In the genomic region with DNA sequence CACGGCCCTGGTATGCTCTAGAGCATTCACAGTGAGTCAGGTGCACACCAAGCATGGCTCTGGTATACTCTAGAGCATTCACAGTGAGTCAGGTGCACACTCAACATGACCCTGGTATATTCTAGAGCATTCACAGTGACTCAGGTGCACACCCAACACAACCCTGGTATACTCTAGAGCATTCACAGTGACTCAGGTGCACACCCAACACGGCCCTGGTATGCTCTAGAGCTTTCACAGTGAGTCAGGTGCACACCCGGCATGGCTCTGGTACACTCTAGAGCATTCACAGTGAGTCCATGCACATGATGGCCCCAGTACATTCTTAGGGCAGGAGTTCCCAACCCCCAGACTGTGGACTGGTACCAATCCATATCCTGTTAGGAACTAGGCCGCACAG, we compare ENCODE assay signal across 18 cellular contexts.
DNase-seq lines count a peak whose midpoint lies in the region; ATAC-seq and TF ChIP-seq lines count a peak whose summit lies in the region.
"Had no signal": no experiment of that assay in that cellular context is flagged by ENCODE, and none has a peak within 500 bp of the region (broad histone marks: within the 10 kb centered on the region; RNA-seq: fewer than 3 reads in every experiment).

No MANE protein-coding gene starts in this region.

- H3K27ac Mint-ChIP-seq in activated CD4-positive, alpha-beta memory T cell treated with anti-CD3 and anti-CD28 coated beads for 36 hours, result peak overlapping the region; percentile 52
- H3K27ac Mint-ChIP-seq in activated CD4-positive, alpha-beta memory T cell treated with anti-CD3 and anti-CD28 coated beads, Interleukin-2, amount 10 ng/mL, durations not matched to agents 7 days and 5 days, result no peak overlapping the region
- peak overlapping the region; percentile 75 to 85 for H3K27ac Mint-ChIP-seq in natural killer cell treated with Interleukin-12 subunit alpha and Interleukin-12 subunit beta and Interleukin-15 and Interleukin-18, amount 100 ng/mL, for 72 hours
- H3K27ac Mint-ChIP-seq in natural killer cell, result no peak overlapping the region
- H3K27ac Mint-ChIP-seq: H9 had no signal

- intact Hi-C loops in activated CD4-positive, alpha-beta memory T cell treated with anti-CD3 and anti-CD28 coated beads for 36 hours (cut with micrococcal nuclease), result no loop called here
- intact Hi-C loops in natural killer cell (cut with micrococcal nuclease), result no loop called here

- no peak overlapping the region for H3K4me3 Mint-ChIP-seq in activated CD4-positive, alpha-beta memory T cell treated with anti-CD3 and anti-CD28 coated beads for 36 hours
- no peak overlapping the region for H3K4me3 Mint-ChIP-seq in activated CD4-positive, alpha-beta memory T cell treated with anti-CD3 and anti-CD28 coated beads, Interleukin-2, amount 10 ng/mL, durations not matched to agents 7 days and 5 days
- no peak overlapping the region for H3K4me3 Mint-ChIP-seq in natural killer cell treated with Interleukin-12 subunit alpha and Interleukin-12 subunit beta and Interleukin-15 and Interleukin-18, amount 100 ng/mL, for 72 hours
- no peak overlapping the region for H3K4me3 Mint-ChIP-seq in natural killer cell
- H3K4me3 Mint-ChIP-seq: CD8-positive, alpha-beta T cell; H9 had no signal

- peaks cover 62% of the 10 kb centered on the region for H3K4me1 Mint-ChIP-seq in activated CD4-positive, alpha-beta memory T cell treated with anti-CD3 and anti-CD28 coated beads for 36 hours (ENCODE audit: low read depth)
- peaks cover 42% of the 10 kb centered on the region for H3K4me1 Mint-ChIP-seq in activated CD4-positive, alpha-beta memory T cell treated with anti-CD3 and anti-CD28 coated beads, Interleukin-2, amount 10 ng/mL, durations not matched to agents 7 days and 5 days
- H3K4me1 Mint-ChIP-seq in natural killer cell treated with Interleukin-12 subunit alpha and Interleukin-12 subunit beta and Interleukin-15 and Interleukin-18, amount 100 ng/mL, for 72 hours (ENCODE audit: low read depth in 2 of 2), result peaks cover 62 to 64% of the 10 kb centered on the region in 2 donors
- peaks cover 55% of the 10 kb centered on the region in 2 donors for H3K4me1 Mint-ChIP-seq in natural killer cell

- TF ChIP-seq CTCF in natural killer cell (IDR thresholded peaks at IDR 0.05), result no peak

- H3K9me3 Mint-ChIP-seq in activated CD4-positive, alpha-beta memory T cell treated with anti-CD3 and anti-CD28 coated beads for 36 hours, result peaks cover 9% of the 10 kb centered on the region
- H3K9me3 Mint-ChIP-seq in activated CD4-positive, alpha-beta memory T cell treated with anti-CD3 and anti-CD28 coated beads, Interleukin-2, amount 10 ng/mL, durations not matched to agents 7 days and 5 days, result peaks cover 11% of the 10 kb centered on the region
- H3K9me3 Mint-ChIP-seq in natural killer cell treated with Interleukin-12 subunit alpha and Interleukin-12 subunit beta and Interleukin-15 and Interleukin-18, amount 100 ng/mL, for 72 hours, result peaks cover 16% of the 10 kb centered on the region
- H3K9me3 Mint-ChIP-seq in natural killer cell, result peaks cover 0 to 3% of the 10 kb centered on the region in 2 donors

- ATAC-seq in natural killer cell treated with Interleukin-12 subunit alpha and Interleukin-12 subunit beta and Interleukin-15 and Interleukin-18, amount 100 ng/mL, for 72 hours, result no peak
- ATAC-seq in natural killer cell (no peak), left lobe of liver (no peak), HG03039 (IDR thresholded peaks at IDR 0.05; ENCODE audit: unreplicated experiment) (no peak), HG03175 (IDR thresholded peaks at IDR 0.05; ENCODE audit: unreplicated experiment) (no peak)
- ATAC-seq: A549; CD8-positive, alpha-beta T cell; GM12878 had no signal

- no peak for DNase-seq in activated CD4-positive, alpha-beta memory T cell treated with anti-CD3 and anti-CD28 coated beads for 36 hours
- DNase-seq in activated CD4-positive, alpha-beta memory T cell treated with anti-CD3 and anti-CD28 coated beads, Interleukin-2, amount 10 ng/mL, durations not matched to agents 7 days and 5 days, result no peak
- DNase-seq in natural killer cell treated with Interleukin-12 subunit alpha and Interleukin-12 subunit beta and Interleukin-15 and Interleukin-18, amount 100 ng/mL, for 72 hours (ENCODE audit: low spot score), result no peak
- DNase-seq in natural killer cell (no peak), left lobe of liver (ENCODE audit: low spot score) (peak; percentile 15), NCI-H2107 (lab: John Stamatoyannopoulos, UW) (no peak)
- DNase-seq: AML-193, COR-L47, DMS 273 treated with DMSO at 0.1 percent for 48 hours, DMS53, DND-41, EL, H9 had no signal

- no peaks in the 10 kb centered on the region for H3K27me3 Mint-ChIP-seq in activated CD4-positive, alpha-beta memory T cell treated with anti-CD3 and anti-CD28 coated beads for 36 hours
- H3K27me3 Mint-ChIP-seq in activated CD4-positive, alpha-beta memory T cell treated with anti-CD3 and anti-CD28 coated beads, Interleukin-2, amount 10 ng/mL, durations not matched to agents 7 days and 5 days, result no peaks in the 10 kb centered on the region
- H3K27me3 Mint-ChIP-seq in natural killer cell treated with Interleukin-12 subunit alpha and Interleukin-12 subunit beta and Interleukin-15 and Interleukin-18, amount 100 ng/mL, for 72 hours, result no peaks in the 10 kb centered on the region
- H3K27me3 Mint-ChIP-seq in natural killer cell (ENCODE audit: low read depth in 2 of 2), result no peaks in the 10 kb centered on the region

- CTCF ChIA-PET in activated CD4-positive, alpha-beta memory T cell treated with anti-CD3 and anti-CD28 coated beads for 36 hours (lab: Charles Lee), result no interaction called here
- CTCF ChIA-PET in activated CD4-positive, alpha-beta memory T cell treated with anti-CD3 and anti-CD28 coated beads, Interleukin-2, amount 10 ng/mL, durations not matched to agents 7 days and 5 days (lab: Charles Lee), result no interaction called here

- peaks cover 21% of the 10 kb centered on the region for H3K36me3 Mint-ChIP-seq in activated CD4-positive, alpha-beta memory T cell treated with anti-CD3 and anti-CD28 coated beads for 36 hours
- H3K36me3 Mint-ChIP-seq in activated CD4-positive, alpha-beta memory T cell treated with anti-CD3 and anti-CD28 coated beads, Interleukin-2, amount 10 ng/mL, durations not matched to agents 7 days and 5 days (ENCODE audit: low read depth), result peaks cover 29% of the 10 kb centered on the region
- peaks cover 43% of the 10 kb centered on the region for H3K36me3 Mint-ChIP-seq in natural killer cell treated with Interleukin-12 subunit alpha and Interleukin-12 subunit beta and Interleukin-15 and Interleukin-18, amount 100 ng/mL, for 72 hours
- no peaks in the 10 kb centered on the region for H3K36me3 Mint-ChIP-seq in natural killer cell

- POLR2A ChIA-PET in activated CD4-positive, alpha-beta memory T cell treated with anti-CD3 and anti-CD28 coated beads for 36 hours (lab: Charles Lee), result no interaction called here
- POLR2A ChIA-PET in activated CD4-positive, alpha-beta memory T cell treated with anti-CD3 and anti-CD28 coated beads, Interleukin-2, amount 10 ng/mL, durations not matched to agents 7 days and 5 days (lab: Charles Lee), result no interaction called here

Comparison
In these comparisons a context has a peak if more than half of its experiments do, and no peak if none do; other contexts are left out.
1. H3K27ac Mint-ChIP-seq: peak in activated CD4-positive, alpha-beta memory T cell treated with anti-CD3 and anti-CD28 coated beads for 36 hours (single experiment) and natural killer cell treated with Interleukin-12 subunit alpha and Interleukin-12 subunit beta and Interleukin-15 and Interleukin-18, amount 100 ng/mL, for 72 hours (2 of 2); none in activated CD4-positive, alpha-beta memory T cell treated with anti-CD3 and anti-CD28 coated beads, Interleukin-2, amount 10 ng/mL, durations not matched to agents 7 days and 5 days (single experiment) and natural killer cell (0 of 2).